6 cellular contexts compared by ENCODE assay signal in genomic region chr12:69069479-69069878, GRCh38.
"Had no signal": no experiment of that assay in that cellular context is flagged by ENCODE, and none has a peak within 500 bp of the region (broad histone marks: within the 10 kb centered on the region; RNA-seq: fewer than 3 reads in every experiment).

No MANE protein-coding gene starts in this region.

- H3K27ac ChIP-seq: KMS-11 had no signal

- H3K4me3 ChIP-seq: GM23338 had no signal

- DNase-seq: H9, HCEC 1CT, Karpas-422, KBM-7 had no signal
